ENCODE assay signal across 19 cellular contexts in the genomic region with DNA sequence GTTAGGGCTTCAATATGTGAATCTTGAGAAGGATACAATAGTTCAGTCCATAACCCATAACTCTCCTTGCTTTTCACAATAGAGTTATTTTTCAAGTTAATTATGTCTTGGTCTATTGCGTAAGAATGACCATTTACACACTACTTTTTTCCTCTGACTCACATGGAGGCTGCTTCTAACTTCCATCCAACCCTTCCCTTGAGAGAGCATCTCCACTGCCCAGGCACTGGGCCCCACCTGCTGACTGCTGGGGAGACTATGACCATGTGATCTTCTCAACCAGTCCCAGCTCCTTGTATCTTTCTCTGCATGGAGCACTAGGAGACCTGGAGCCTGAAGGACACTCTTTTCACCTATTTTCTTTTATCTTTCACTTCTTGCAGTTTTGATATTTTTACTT.
A peak's percentile ranks its signal among the peaks of the same experiment; 100 is the strongest.
DNase-seq lines count a peak whose midpoint lies in the region; ATAC-seq and TF ChIP-seq lines count a peak whose summit lies in the region.
"Had no signal": no experiment of that assay in that cellular context is flagged by ENCODE, and none has a peak within 500 bp of the region (broad histone marks: within the 10 kb centered on the region; RNA-seq: fewer than 3 reads in every experiment).

No MANE protein-coding gene starts in this region.

- no peak overlapping the region for H3K27ac ChIP-seq in right atrium auricular region
- no peak overlapping the region for H3K27ac ChIP-seq in testis
- H3K27ac ChIP-seq: A549, SK-N-MC, upper lobe of left lung had no signal

- TF ChIP-seq CTCF in right atrium auricular region (IDR thresholded peaks at IDR 0.05) (no peak), testis (IDR thresholded peaks at IDR 0.05) (no peak)

- WGBS in testis, 2 donors, result 91 to 96% methylated on average over 1 of the region's 1 CpG

- H3K4me1 ChIP-seq in right atrium auricular region (no peaks in the 10 kb centered on the region), testis (no peaks in the 10 kb centered on the region)
- H3K4me1 ChIP-seq: A549, upper lobe of left lung had no signal

- intact Hi-C loops in Right ventricle myocardium inferior (cut with DNase I), result no loop called here
- intact Hi-C loops in testis (cut with DNase I; ENCODE audit: low total_unique reads), result no loop called here

- H3K36me3 ChIP-seq in right atrium auricular region (no peaks in the 10 kb centered on the region), testis (ENCODE audit: low read depth, missing control alignments) (no peaks in the 10 kb centered on the region)
- H3K36me3 ChIP-seq: upper lobe of left lung had no signal

- DNase-seq in Right ventricle myocardium inferior (ENCODE audit: missing footprints) (no peak), right atrium auricular region (ENCODE audit: low spot score) (no peak), NOMO-1 treated with dmso at 0.1 percent for 144 hours (lab: John Stamatoyannopoulos, UW; ENCODE audit: unreplicated experiment) (peak; percentile 34), fibroblast of gingiva (ENCODE audit: low read depth) (peak; percentile 26), stromal cell of bone marrow (ENCODE audit: low read depth) (peak; percentile 47), mesenteric fat pad (ENCODE audit: low spot score) (no peak), testis (no peak)
- DNase-seq: activated CD4-positive, alpha-beta T cell treated with anti-CD3 and anti-CD28 coated beads, Interleukin-2, amount 50 U/mL, for 1 hour; activated naive CD4-positive, alpha-beta T cell treated with anti-CD3 and anti-CD28 coated beads, Interleukin-2, amount 10 ng/mL, durations not matched to agents 7 days and 5 days; activated T-cell treated with anti-CD3 and anti-CD28 coated beads for 4 hours; KG1; NCI-H1436; NCI-H345; stimulated activated naive CD4-positive, alpha-beta T cell; upper lobe of left lung had no signal

- H3K9me3 ChIP-seq in right atrium auricular region (no peaks in the 10 kb centered on the region), testis (no peaks in the 10 kb centered on the region)
- H3K9me3 ChIP-seq: A549 had no signal

- ATAC-seq in Right ventricle myocardium inferior, result peak; percentile 73
- no peak for ATAC-seq in GM21515 (IDR thresholded peaks at IDR 0.05; ENCODE audit: unreplicated experiment)
- ATAC-seq: A549, left lobe of liver had no signal

- H3K27me3 ChIP-seq in right atrium auricular region (no peaks in the 10 kb centered on the region), testis (no peaks in the 10 kb centered on the region)
- H3K27me3 ChIP-seq: upper lobe of left lung had no signal

- H3K4me3 ChIP-seq in right atrium auricular region (no peak overlapping the region), testis (no peak overlapping the region)
- H3K4me3 ChIP-seq: A549, SK-N-MC, upper lobe of left lung had no signal

- TF ChIP-seq POLR2A in testis (IDR thresholded peaks at IDR 0.05), result no peak

Comparison
In these comparisons a context has a peak if more than half of its experiments do, and no peak if none do; other contexts are left out.
1. DNase-seq: peak in NOMO-1 treated with dmso at 0.1 percent for 144 hours (single experiment), fibroblast of gingiva (single experiment) and stromal cell of bone marrow (single experiment); none in Right ventricle myocardium inferior (single experiment), right atrium auricular region (single experiment), mesenteric fat pad (single experiment) and testis (single experiment).